ENCODE assay signal across 14 cellular contexts in the genomic region with DNA sequence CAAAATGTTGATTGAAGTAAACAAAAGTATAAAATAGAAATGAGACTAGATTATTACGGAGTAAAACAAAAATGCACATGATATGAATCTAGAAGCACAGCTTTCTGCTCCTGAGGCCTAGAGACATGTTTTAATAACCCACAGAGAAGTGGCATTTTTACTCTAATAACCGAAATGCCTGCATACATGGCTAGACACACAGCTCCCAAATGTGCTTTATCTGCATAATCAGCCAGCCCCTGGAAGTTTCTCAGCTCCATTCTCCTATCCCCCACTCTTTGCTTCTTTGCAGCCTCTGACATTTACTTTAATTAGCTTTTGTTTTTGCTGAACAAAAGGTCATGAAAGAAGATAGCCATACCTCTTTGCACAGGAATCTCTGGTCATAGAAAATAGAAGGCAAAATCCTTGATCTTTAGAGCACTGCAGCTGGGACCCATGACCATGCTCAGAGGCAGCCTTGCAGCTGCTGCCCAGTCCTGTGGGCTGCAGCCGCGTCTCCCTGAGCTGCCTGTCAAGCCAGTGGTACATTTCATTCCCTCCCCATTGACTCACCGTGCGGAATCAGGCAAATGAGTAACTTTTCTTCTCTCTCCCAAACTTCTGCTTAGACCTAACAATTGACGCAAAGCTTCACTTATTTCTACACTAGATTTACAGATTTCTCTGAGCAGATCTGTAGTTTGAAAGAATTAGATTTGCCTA. TPM values are rescaled to one million over a fixed set of nuclear protein-coding genes. Genes with fewer than 3 reads are reported as not detected.
A peak's percentile ranks its signal among the peaks of the same experiment; 100 is the strongest.
DNase-seq lines count a peak whose midpoint lies in the region; ATAC-seq and TF ChIP-seq lines count a peak whose summit lies in the region.
"Had no signal": no experiment of that assay in that cellular context is flagged by ENCODE, and none has a peak within 500 bp of the region (broad histone marks: within the 10 kb centered on the region; RNA-seq: fewer than 3 reads in every experiment).

TSS of gene VEPH1 (minus strand) at position 501 of the 705 bp plus-strand sequence. CDS start 8,067 bp downstream, outside the sequence.

- no peak for TF ChIP-seq EP300 in transverse colon (IDR thresholded peaks at IDR 0.05; ENCODE audit: low read depth)

- H3K36me3 ChIP-seq in colonic mucosa, result no peaks in the 10 kb centered on the region
- no peaks in the 10 kb centered on the region for H3K36me3 ChIP-seq in transverse colon
- H3K36me3 ChIP-seq: breast epithelium, stomach had no signal

- ATAC-seq in HG03520 (IDR thresholded peaks at IDR 0.05; ENCODE audit: unreplicated experiment), result no peak
- ATAC-seq: natural killer cell, Panc1 had no signal

- no peak for TF ChIP-seq CTCF in colonic mucosa (IDR thresholded peaks at IDR 0.05)
- no peak for TF ChIP-seq CTCF in transverse colon (IDR thresholded peaks at IDR 0.05)

- 46 to 68% methylated on average over 3 to 7 of the region's 7 CpGs for WGBS in transverse colon (ENCODE audit: low coverage in 1 of 2), 2 donors

- peak; percentile 69 for DNase-seq in M059J (ENCODE audit: low read depth)
- peak; percentile 39 for DNase-seq in colonic mucosa
- DNase-seq in left kidney (ENCODE audit: low read depth, low spot score), result peak; percentile 83
- peak; percentile 10 for DNase-seq in transverse colon
- DNase-seq in SIG-M5 (lab: John Stamatoyannopoulos, UW), result no peak
- no peak for DNase-seq in mesenteric fat pad (ENCODE audit: low spot score)
- DNase-seq: activated T-cell treated with anti-CD3 and anti-CD28 coated beads, Interleukin-2, amount 50 U/mL, for 24 hours; natural killer cell; NCI-H2029; stimulated activated CD4-positive, alpha-beta T cell treated with anti-CD3 and anti-CD28 coated beads, Interleukin-4, amount 100 ng/mL, for 1 hour; stomach had no signal

- no peak within 1 kb of the TSS for H3K9ac ChIP-seq in colonic mucosa (ENCODE audit: low read depth in 2 of 2, low read length in 2 of 2)

- H3K27ac ChIP-seq in colonic mucosa (no peak within 1 kb of the TSS), transverse colon (no peak within 1 kb of the TSS)
- H3K27ac ChIP-seq: breast epithelium, stomach had no signal

- H3K4me3 ChIP-seq in colonic mucosa, result no peak within 1 kb of the TSS
- no peak within 1 kb of the TSS for H3K4me3 ChIP-seq in transverse colon
- H3K4me3 ChIP-seq: breast epithelium, stomach had no signal

- no peaks in the 10 kb centered on the region for H3K9me3 ChIP-seq in colonic mucosa
- no peaks in the 10 kb centered on the region for H3K9me3 ChIP-seq in transverse colon
- H3K9me3 ChIP-seq: breast epithelium, stomach had no signal

- no peak for TF ChIP-seq POLR2A in transverse colon (IDR thresholded peaks at IDR 0.05)

- H3K27me3 ChIP-seq in colonic mucosa, result no peaks in the 10 kb centered on the region
- H3K27me3 ChIP-seq in transverse colon, result peaks cover 13% of the 10 kb centered on the region
- H3K27me3 ChIP-seq: breast epithelium had no signal

- in situ Hi-C loops in transverse colon (cut with MboI; ENCODE audit: low pct_ligation_motif_present in 1 of 4, low pct_unique_long_range_greater_than_20kb in 1 of 4, low sequenced_read_pairs in 3 of 4), result no loop called here

- no peaks in the 10 kb centered on the region for H3K4me1 ChIP-seq in colonic mucosa
- H3K4me1 ChIP-seq in transverse colon, result peaks cover 5 to 30% (median 17%) of the 10 kb centered on the region in 4 donors
- H3K4me1 ChIP-seq: breast epithelium had no signal

- intact Hi-C loops in colonic mucosa (cut with DNase I) (no loop called here), transverse colon (cut with DNase I; ENCODE audit: low total_unique reads) (no loop called here)

RNA-seq across cellular contexts. Expression of gene VEPH1, which starts in this region (rescaled TPM):
- total RNA-seq in M059J (2014; rRNA removed; shearing (Covaris generic)), result 54.4 and 58.0 TPM in 2 replicates
- total RNA-seq in colonic mucosa, result 1 to 10 TPM; 1.3 to 2.7 TPM
- total RNA-seq in transverse colon, result 1 to 10 TPM in 2 of 4 donors, under 1 TPM in 2; 0.20 to 4.1 (median 0.90) TPM
- total RNA-seq in mesenteric fat pad, result 2.8 TPM

Comparison
In these comparisons a context has a peak if more than half of its experiments do, and no peak if none do; other contexts are left out.
1. RNA of gene VEPH1 (total RNA-seq): 54.4 to 58.0 TPM in M059J; 2.8 TPM in mesenteric fat pad (single experiment), 1.3 to 2.7 TPM in colonic mucosa and 0.20 to 4.1 TPM in transverse colon; every median in the first group is over 10 times any median in the second.
2. DNase-seq: peak in M059J (single experiment), colonic mucosa (single experiment), left kidney (single experiment) and transverse colon (single experiment); none in SIG-M5 (single experiment) and mesenteric fat pad (single experiment).